2 cellular contexts compared by ENCODE assay signal in genomic region chr10:95785942-95786669, GRCh38.
TF ChIP-seq lines count a peak whose summit lies in the region.

No MANE protein-coding gene starts in this region.

TF ChIP-seq in WTC11, 78 proteins besides CTCF, POLR2A, EP300 and RAD21 (continued from another document):
- TF ChIP-seq PRDM15 (CRISPR knock-in tag; IDR thresholded peaks at IDR 0.05) (no peak), ZSCAN18 (CRISPR knock-in tag; IDR thresholded peaks at IDR 0.05) (no peak), CREM (CRISPR knock-in tag; IDR thresholded peaks at IDR 0.05) (no peak), ZNF138 (CRISPR knock-in tag; conservative IDR thresholded peaks at IDR 0.05) (no peak), ZBTB43 (CRISPR knock-in tag; IDR thresholded peaks at IDR 0.05) (no peak), OVOL2 (CRISPR knock-in tag; IDR thresholded peaks at IDR 0.05; ENCODE audit: borderline replicate concordance) (no peak), ATF3 (CRISPR knock-in tag; conservative IDR thresholded peaks at IDR 0.05) (no peak), IRF2 (CRISPR knock-in tag; IDR thresholded peaks at IDR 0.05; ENCODE audit: borderline replicate concordance, low read depth) (no peak), GTF2I (CRISPR knock-in tag; conservative IDR thresholded peaks at IDR 0.05) (no peak), CREB1 (CRISPR knock-in tag; IDR thresholded peaks at IDR 0.05) (no peak), EMX1 (CRISPR knock-in tag; IDR thresholded peaks at IDR 0.05) (no peak), NFE2L1 (CRISPR knock-in tag; IDR thresholded peaks at IDR 0.05) (no peak), PRRX2 (CRISPR knock-in tag; IDR thresholded peaks at IDR 0.05) (no peak), JUN (CRISPR knock-in tag; IDR thresholded peaks at IDR 0.05) (no peak), NR3C1 (CRISPR knock-in tag; conservative IDR thresholded peaks at IDR 0.05; ENCODE audit: low read depth) (no peak)

TF ChIP-seq in HEK293T, 16 proteins besides CTCF, POLR2A, EP300 and RAD21 (continued from another document):
- TF ChIP-seq ARNT (IDR thresholded peaks at IDR 0.05) (no peak), FOXA1 (IDR thresholded peaks at IDR 0.05) (no peak), FOXM1 (IDR thresholded peaks at IDR 0.05; ENCODE audit: borderline replicate concordance) (no peak)
